ENCODE assay signal across 4 cellular contexts in genomic region chrX:153073331-153073730, GRCh38. TPM values are rescaled to one million over a fixed set of nuclear protein-coding genes. Genes with fewer than 3 reads are reported as not detected.
"Had no signal": no experiment of that assay in that cellular context is flagged by ENCODE, and none has a peak within 500 bp of the region (broad histone marks: within the 10 kb centered on the region; RNA-seq: fewer than 3 reads in every experiment).

No MANE protein-coding gene starts in this region.

RNA-seq across cellular contexts. Expression of gene PNMA6A, which starts 1.1 kb away (rescaled TPM):
- total RNA-seq: HT-29 had no signal

RNA-seq across cellular contexts. Expression of gene PNMA3, which starts 17.1 kb away (rescaled TPM):
- total RNA-seq: HepG2, HT-29, IMR-90 had no signal
- polyA plus RNA-seq: HepG2, IgD-negative memory B cell had no signal
